In the genomic region with DNA sequence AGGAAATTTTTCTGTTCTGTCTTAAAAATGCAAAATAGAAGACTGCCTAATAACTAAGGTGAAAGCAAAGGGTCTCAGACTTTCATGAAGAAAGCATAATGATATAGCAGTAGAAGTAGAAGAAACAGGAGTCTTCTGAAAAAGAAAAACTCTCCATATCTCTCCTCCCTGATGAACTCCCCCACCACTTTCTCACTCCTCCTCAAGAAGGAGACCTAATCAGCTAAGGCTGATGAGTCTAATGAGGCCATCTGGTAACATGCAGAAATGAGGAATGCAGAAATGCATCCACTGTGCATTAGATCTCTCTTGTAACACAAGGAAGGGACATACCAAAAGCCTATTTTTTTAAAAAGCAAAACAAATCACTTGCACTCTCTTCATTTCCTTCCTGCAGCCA, we compare ENCODE assay signal across 19 cellular contexts.
"Had no signal": no experiment of that assay in that cellular context is flagged by ENCODE, and none has a peak within 500 bp of the region (broad histone marks: within the 10 kb centered on the region; RNA-seq: fewer than 3 reads in every experiment).

No MANE protein-coding gene starts in this region.

- H3K4me1 Mint-ChIP-seq: neural crest cell; stimulated activated naive CD8-positive, alpha-beta T cell treated with anti-CD3 and anti-CD28 coated beads, Interleukin-15, amount 100 ng/mL, for 72 hours had no signal

- H3K4me3 Mint-ChIP-seq: activated naive CD8-positive, alpha-beta T cell; activated T-helper 1 cell treated with anti-CD3 and anti-CD28 coated beads, Interleukin-12 subunit alpha, Interleukin-12 subunit beta, Interleukin-2, Interleukin-4 antibody, amounts not matched to agents 30 ng/mL and 10 ng/mL and 1 ng/mL, durations not matched to agents 14 hours and 24 hours and 36 hours; effector memory CD8-positive, alpha-beta T cell; neural crest cell; stimulated activated naive CD8-positive, alpha-beta T cell treated with anti-CD3 and anti-CD28 coated beads, Interleukin-15, amount 100 ng/mL, for 72 hours had no signal

- H3K9me3 Mint-ChIP-seq: activated T-helper 1 cell treated with anti-CD3 and anti-CD28 coated beads, Interleukin-12 subunit alpha, Interleukin-12 subunit beta, Interleukin-2, Interleukin-4 antibody, amounts not matched to agents 30 ng/mL and 10 ng/mL and 1 ng/mL, durations not matched to agents 14 hours and 24 hours and 36 hours; effector memory CD8-positive, alpha-beta T cell; neural crest cell; stimulated activated naive CD8-positive, alpha-beta T cell treated with anti-CD3 and anti-CD28 coated beads, Interleukin-15, amount 100 ng/mL, for 72 hours had no signal

- H3K9me3 ChIP-seq: esophagus squamous epithelium, lower lobe of right lung, psoas muscle, suprapubic skin, transverse colon, uterus had no signal

- DNase-seq: activated CD4-positive, alpha-beta T cell treated with anti-CD3 and anti-CD28 coated beads, Interleukin-2, amount 50 U/mL, for 4 hours; amniotic stem cell; effector memory CD8-positive, alpha-beta T cell; esophagus squamous epithelium; left cardiac atrium; lower lobe of right lung; psoas muscle; right cardiac atrium; stimulated activated CD4-positive, alpha-beta T cell treated with anti-CD3 and anti-CD28 coated beads, Interleukin-15, amount 100 ng/mL, for 24 hours; stimulated activated CD4-positive, alpha-beta T cell treated with anti-CD3 and anti-CD28 coated beads, Interleukin-2, amount 100 ng/mL, for 48 hours; stimulated activated naive CD8-positive, alpha-beta T cell treated with anti-CD3 and anti-CD28 coated beads, Interleukin-15, amount 100 ng/mL, for 72 hours; transverse colon; uterus had no signal

- FAIRE-seq: TTC549 had no signal

- H3K4me1 ChIP-seq: lower lobe of right lung, psoas muscle, suprapubic skin, uterus had no signal

- H3K27ac Mint-ChIP-seq: activated naive CD8-positive, alpha-beta T cell; activated T-helper 1 cell treated with anti-CD3 and anti-CD28 coated beads, Interleukin-12 subunit alpha, Interleukin-12 subunit beta, Interleukin-2, Interleukin-4 antibody, amounts not matched to agents 30 ng/mL and 10 ng/mL and 1 ng/mL, durations not matched to agents 14 hours and 24 hours and 36 hours; effector memory CD8-positive, alpha-beta T cell; stimulated activated naive CD8-positive, alpha-beta T cell treated with anti-CD3 and anti-CD28 coated beads, Interleukin-15, amount 100 ng/mL, for 72 hours had no signal

- H3K27me3 ChIP-seq: cardiac muscle cell, esophagus squamous epithelium, suprapubic skin, transverse colon, uterus had no signal

- H3K36me3 Mint-ChIP-seq: activated naive CD8-positive, alpha-beta T cell had no signal

- H3K27me3 Mint-ChIP-seq: effector memory CD8-positive, alpha-beta T cell; stimulated activated naive CD8-positive, alpha-beta T cell treated with anti-CD3 and anti-CD28 coated beads, Interleukin-15, amount 100 ng/mL, for 72 hours had no signal

- H3K27ac ChIP-seq: cardiac muscle cell, esophagus squamous epithelium, lower lobe of right lung, psoas muscle, suprapubic skin, uterus had no signal

- H3K4me3 ChIP-seq: cardiac muscle cell, esophagus squamous epithelium, lower lobe of right lung, psoas muscle, suprapubic skin, transverse colon, uterus had no signal

- H3K36me3 ChIP-seq: cardiac muscle cell, esophagus squamous epithelium, lower lobe of right lung, suprapubic skin, transverse colon, uterus had no signal
